13 cellular contexts compared by ENCODE assay signal in the genomic region with DNA sequence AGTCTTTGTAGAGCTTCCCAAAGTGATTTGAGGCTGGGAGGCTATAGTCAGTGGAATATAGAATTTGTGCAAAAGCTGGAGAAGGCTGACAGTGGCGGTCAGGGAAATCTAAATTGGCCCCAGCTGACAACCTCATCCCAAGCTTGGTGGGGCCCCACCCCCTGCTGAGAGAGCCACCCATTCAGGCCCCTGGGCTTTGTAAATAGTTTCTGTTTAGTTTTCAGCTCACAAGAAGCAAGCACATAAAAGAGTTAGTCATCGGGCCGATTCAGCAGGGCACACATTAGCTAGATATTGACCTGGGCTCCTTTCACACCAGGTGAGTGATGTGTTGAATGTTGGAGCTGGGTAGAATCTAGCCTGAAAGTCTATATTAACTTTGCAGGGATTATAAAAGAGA.
A peak's percentile ranks its signal among the peaks of the same experiment; 100 is the strongest.
DNase-seq lines count a peak whose midpoint lies in the region; ATAC-seq and TF ChIP-seq lines count a peak whose summit lies in the region.
"Had no signal": no experiment of that assay in that cellular context is flagged by ENCODE, and none has a peak within 500 bp of the region (broad histone marks: within the 10 kb centered on the region; RNA-seq: fewer than 3 reads in every experiment).

No MANE protein-coding gene starts in this region.

- no peaks in the 10 kb centered on the region for H3K9me3 Mint-ChIP-seq in MCF 10A (ENCODE audit: unreplicated experiment)
- no peaks in the 10 kb centered on the region for H3K9me3 Mint-ChIP-seq in WTC11
- no peaks in the 10 kb centered on the region for H3K9me3 Mint-ChIP-seq in activated T-cell treated with anti-CD3 and anti-CD28 coated beads, Interleukin-2, amount 50 U/mL, for 24 hours
- H3K9me3 Mint-ChIP-seq: activated naive CD4-positive, alpha-beta T cell treated with anti-CD3 and anti-CD28 coated beads, Interleukin-2, amount 50 U/mL, for 24 hours had no signal

- no peak for ATAC-seq in WTC11
- peak; percentile 58 for ATAC-seq in lung (ENCODE audit: insufficient read depth, low FRiP score)
- ATAC-seq in GM19452 (IDR thresholded peaks at IDR 0.05; ENCODE audit: unreplicated experiment): no peak

- peak; percentile 27 for DNase-seq in MCF 10A (ENCODE audit: unreplicated experiment)
- no peak for DNase-seq in breast epithelium (ENCODE audit: low spot score in 2 of 2)
- DNase-seq in WTC11 (ENCODE audit: low spot score): no peak
- no peak for DNase-seq in lung (ENCODE audit: low spot score)
- DNase-seq in activated T-cell treated with anti-CD3 and anti-CD28 coated beads, Interleukin-2, amount 50 U/mL, for 24 hours: no peak
- no peak for DNase-seq in NCI-H748 (lab: John Stamatoyannopoulos, UW; ENCODE audit: unreplicated experiment)
- no peak for DNase-seq in tibial artery
- DNase-seq: activated CD4-positive, alpha-beta T cell treated with anti-CD3 and anti-CD28 coated beads, Interleukin-2, amount 50 U/mL, for 48 hours; dorsolateral prefrontal cortex; naive B cell; stimulated activated naive CD4-positive, alpha-beta T cell treated with Interleukin-2 at 50 U/mL for 16 hours had no signal

- H3K36me3 Mint-ChIP-seq in MCF 10A (ENCODE audit: insufficient read depth, unreplicated experiment): no peaks in the 10 kb centered on the region
- no peaks in the 10 kb centered on the region for H3K36me3 Mint-ChIP-seq in WTC11
- no peaks in the 10 kb centered on the region for H3K36me3 Mint-ChIP-seq in activated T-cell treated with anti-CD3 and anti-CD28 coated beads, Interleukin-2, amount 50 U/mL, for 24 hours (ENCODE audit: low read depth)
- H3K36me3 Mint-ChIP-seq: activated naive CD4-positive, alpha-beta T cell treated with anti-CD3 and anti-CD28 coated beads, Interleukin-2, amount 50 U/mL, for 24 hours; naive B cell had no signal

- no peaks in the 10 kb centered on the region for H3K9me3 ChIP-seq in breast epithelium
- H3K9me3 ChIP-seq in lung (ENCODE audit: control insufficient read depth in 2 of 2, insufficient read depth in 1 of 2, low read length in 1 of 2): no peaks in the 10 kb centered on the region
- H3K9me3 ChIP-seq in tibial artery: no peaks in the 10 kb centered on the region

- H3K4me3 Mint-ChIP-seq in MCF 10A (ENCODE audit: unreplicated experiment) (no peak overlapping the region), WTC11 (no peak overlapping the region)
- H3K4me3 Mint-ChIP-seq in activated T-cell treated with anti-CD3 and anti-CD28 coated beads, Interleukin-2, amount 50 U/mL, for 24 hours: no peak overlapping the region
- H3K4me3 Mint-ChIP-seq: activated naive CD4-positive, alpha-beta T cell treated with anti-CD3 and anti-CD28 coated beads, Interleukin-2, amount 50 U/mL, for 24 hours; naive B cell had no signal

- BruUV-seq in MCF 10A (replicated peaks; lab: Mats Ljungman, UMichigan): no TSS peak

- CTCF ChIA-PET in MCF 10A (lab: Yijun Ruan, JAX): interaction anchor here (0.7 to 1.2 kb wide), 2 partner anchors 9 to 27 kb away, joined by 4 to 5 read pairs; no protein-coding TSS in a partner anchor
- CTCF ChIA-PET in WTC11 (lab: Charles Lee): interaction anchor here (1.4 kb wide), 1 partner anchor 109 kb away, joined by 4 read pairs; no protein-coding TSS in a partner anchor

- POLR2A ChIA-PET in MCF 10A (lab: Yijun Ruan, JAX): interaction anchor here (0.7 to 1.4 kb wide), 3 partner anchors 8 to 46 kb away, joined by 3 to 6 read pairs (median 4); no protein-coding TSS in a partner anchor
- POLR2A ChIA-PET in WTC11 (lab: Charles Lee): no interaction called here

- H3K4me3 ChIP-seq in breast epithelium: no peak overlapping the region
- H3K4me3 ChIP-seq in lung: no peak overlapping the region
- no peak overlapping the region for H3K4me3 ChIP-seq in tibial artery
- H3K4me3 ChIP-seq: dorsolateral prefrontal cortex had no signal

- TF ChIP-seq CTCF in MCF 10A (IDR thresholded peaks at IDR 0.05; ENCODE audit: unreplicated experiment) (no peak), breast epithelium (IDR thresholded peaks at IDR 0.05) (no peak), WTC11 (IDR thresholded peaks at IDR 0.05) (no peak), lung (IDR thresholded peaks at IDR 0.05; ENCODE audit: control extremely low read depth, extremely low read depth) (no peak), tibial artery (IDR thresholded peaks at IDR 0.05) (no peak)

- 61 to 73% methylated on average over 3 of the region's 3 CpGs for WGBS in lung, 2 donors

- H3K27ac Mint-ChIP-seq in MCF 10A (ENCODE audit: low read depth, unreplicated experiment) (no peak overlapping the region), WTC11 (peak overlapping the region; percentile 21)
- H3K27ac Mint-ChIP-seq in activated T-cell treated with anti-CD3 and anti-CD28 coated beads, Interleukin-2, amount 50 U/mL, for 24 hours: no peak overlapping the region
- H3K27ac Mint-ChIP-seq: activated naive CD4-positive, alpha-beta T cell treated with anti-CD3 and anti-CD28 coated beads, Interleukin-2, amount 50 U/mL, for 24 hours had no signal

- intact Hi-C loops in MCF 10A (cut with micrococcal nuclease) (no loop called here), breast epithelium (cut with DNase I; ENCODE audit: low total_unique reads) (loop anchor here (2.0 kb wide), 1 partner anchor 26 kb away; no protein-coding TSS in a partner anchor), tibial artery (cut with DNase I; ENCODE audit: low total_unique reads) (no loop called here)

- no peak for TF ChIP-seq POLR2A in breast epithelium (IDR thresholded peaks at IDR 0.05)

- H3K27ac ChIP-seq in breast epithelium: no peak overlapping the region
- H3K27ac ChIP-seq in lung (ENCODE audit: low read depth in 1 of 2, low read length in 1 of 2): no peak overlapping the region
- H3K27ac ChIP-seq in tibial artery: peak overlapping the region in 1 of 2 donors; percentile 26
- H3K27ac ChIP-seq: dorsolateral prefrontal cortex had no signal

- H3K27me3 Mint-ChIP-seq in MCF 10A (ENCODE audit: insufficient read depth, unreplicated experiment) (no peaks in the 10 kb centered on the region), WTC11 (ENCODE audit: low read depth) (no peaks in the 10 kb centered on the region; the same call in 1 of the 2 replicates)
- peaks cover 4% of the 10 kb centered on the region for H3K27me3 Mint-ChIP-seq in activated T-cell treated with anti-CD3 and anti-CD28 coated beads, Interleukin-2, amount 50 U/mL, for 24 hours
- H3K27me3 Mint-ChIP-seq: naive B cell had no signal

- H3K4me1 ChIP-seq in breast epithelium: no peaks in the 10 kb centered on the region
- H3K4me1 ChIP-seq in lung (ENCODE audit: control insufficient read depth in 2 of 2, insufficient read depth in 2 of 2, low read length in 2 of 2): peaks cover 0 to 16% of the 10 kb centered on the region in 2 donors
- peaks cover 0 to 38% (median 19%) of the 10 kb centered on the region in 4 donors for H3K4me1 ChIP-seq in tibial artery

- H3K4me1 Mint-ChIP-seq in MCF 10A (ENCODE audit: insufficient read depth, unreplicated experiment) (peaks cover 11% of the 10 kb centered on the region), WTC11 (peaks cover 37% of the 10 kb centered on the region)
- H3K4me1 Mint-ChIP-seq in activated T-cell treated with anti-CD3 and anti-CD28 coated beads, Interleukin-2, amount 50 U/mL, for 24 hours (ENCODE audit: low read depth): no peaks in the 10 kb centered on the region
- H3K4me1 Mint-ChIP-seq: activated naive CD4-positive, alpha-beta T cell treated with anti-CD3 and anti-CD28 coated beads, Interleukin-2, amount 50 U/mL, for 24 hours had no signal

- H3K27me3 ChIP-seq in breast epithelium: no peaks in the 10 kb centered on the region
- H3K27me3 ChIP-seq in lung (ENCODE audit: control insufficient read depth, insufficient read depth): no peaks in the 10 kb centered on the region
- H3K27me3 ChIP-seq in tibial artery: no peaks in the 10 kb centered on the region
- H3K27me3 ChIP-seq: dorsolateral prefrontal cortex had no signal

- H3K36me3 ChIP-seq in breast epithelium (no peaks in the 10 kb centered on the region), lung (ENCODE audit: control insufficient read depth in 2 of 2, insufficient read depth in 2 of 2, low read length in 2 of 2) (no peaks in the 10 kb centered on the region), tibial artery (no peaks in the 10 kb centered on the region)

TF ChIP-seq in WTC11, 78 proteins besides CTCF, POLR2A, EP300 and RAD21:
- peak; percentile 25; the same call in 1 of the 2 replicates for TF ChIP-seq ZNF423 (CRISPR knock-in tag; IDR thresholded peaks at IDR 0.05)
- TF ChIP-seq ZNF263 (CRISPR knock-in tag; IDR thresholded peaks at IDR 0.05; ENCODE audit: low read depth): no peak
- TF ChIP-seq KAT7 (CRISPR knock-in tag; IDR thresholded peaks at IDR 0.05; ENCODE audit: borderline replicate concordance): no peak
